17 cellular contexts compared by ENCODE assay signal in genomic region chr4:77930876-77931275, GRCh38.
"Had no signal": no experiment of that assay in that cellular context is flagged by ENCODE, and none has a peak within 500 bp of the region (broad histone marks: within the 10 kb centered on the region; RNA-seq: fewer than 3 reads in every experiment).

No MANE protein-coding gene starts in this region.

- ATAC-seq: activated naive CD4-positive, alpha-beta T cell treated with anti-CD3 and anti-CD28 coated beads, Interleukin-2, amount 50 U/mL, for 72 hours; activated T-cell treated with anti-CD3 and anti-CD28 coated beads, Interleukin-2, amount 50 U/mL, for 72 hours; body of pancreas; lower lobe of right lung; natural killer cell treated with Interleukin-12 subunit alpha and Interleukin-12 subunit beta and Interleukin-15 and Interleukin-18, amount 100 ng/mL, for 72 hours; sciatic nerve; stimulated activated naive CD8-positive, alpha-beta T cell treated with anti-CD3 and anti-CD28 coated beads, Interleukin-15, Interleukin-2, amounts not matched to agents 100 U/mL and 50 U/mL, for 24 hours had no signal

- H3K4me3 ChIP-seq: adrenal gland, body of pancreas, dorsolateral prefrontal cortex, lower lobe of right lung, tibial artery had no signal

- H3K9me3 ChIP-seq: body of pancreas, lower lobe of right lung, tibial artery had no signal

- H3K27me3 ChIP-seq: adrenal gland, body of pancreas, dorsolateral prefrontal cortex, tibial artery had no signal

- H3K36me3 ChIP-seq: adrenal gland, WERI-Rb-1 had no signal

- H3K27ac ChIP-seq: adrenal gland, body of pancreas, dorsolateral prefrontal cortex, lower lobe of right lung, tibial artery, WERI-Rb-1 had no signal

- DNase-seq: activated CD4-positive, alpha-beta T cell treated with anti-CD3 and anti-CD28 coated beads, Interleukin-2, amount 50 U/mL, for 4 hours; activated gamma-delta T cell treated with Interleukin-2 at 50 U/mL for 16 hours; activated T-cell treated with anti-CD3 and anti-CD28 coated beads, Interleukin-2, amount 50 U/mL, for 72 hours; adrenal gland; body of pancreas; caudate nucleus; dorsolateral prefrontal cortex; lower lobe of right lung; stimulated activated naive CD8-positive, alpha-beta T cell treated with anti-CD3 and anti-CD28 coated beads, Interleukin-15, Interleukin-2, amounts not matched to agents 100 U/mL and 50 U/mL, for 24 hours; substantia nigra; T-helper 1 cell; T-helper 9 cell; tibial artery; WERI-Rb-1 had no signal

- H3K4me1 ChIP-seq: adrenal gland, lower lobe of right lung had no signal
